17 cellular contexts compared by ENCODE assay signal in genomic region chr13:78015782-78016181, GRCh38.
"Had no signal": no experiment of that assay in that cellular context is flagged by ENCODE, and none has a peak within 500 bp of the region (broad histone marks: within the 10 kb centered on the region; RNA-seq: fewer than 3 reads in every experiment).

No MANE protein-coding gene starts in this region.

- DNase-seq: activated CD4-positive, CD25-positive, alpha-beta regulatory T cell treated with anti-CD3 and anti-CD28 coated beads, Interleukin-2, amount 50 U/mL, for 72 hours; activated naive CD4-positive, alpha-beta T cell treated with anti-CD3 and anti-CD28 coated beads for 36 hours; activated naive CD8-positive, alpha-beta T cell treated with anti-CD3 and anti-CD28 coated beads, Interleukin-2, amount 50 U/mL, for 24 hours; activated T-cell treated with anti-CD3 and anti-CD28 coated beads, Interleukin-2, amount 50 U/mL, for 1 hour; aorta; cerebellar nuclear complex; gastrocnemius medialis; heart right ventricle; left colon; nucleus accumbens; right cardiac atrium; small intestine; stimulated activated CD4-positive, alpha-beta T cell treated with anti-CD3 and anti-CD28 coated beads, Interleukin-4, amount 100 ng/mL, for 24 hours; stimulated activated naive CD4-positive, alpha-beta T cell; T-helper 1 cell; T1000; transverse colon had no signal

- ATAC-seq: activated naive CD8-positive, alpha-beta T cell treated with anti-CD3 and anti-CD28 coated beads, Interleukin-2, amount 50 U/mL, for 24 hours; gastrocnemius medialis; heart right ventricle; left colon; right cardiac atrium had no signal

- H3K4me3 ChIP-seq: gastrocnemius medialis, heart right ventricle, transverse colon had no signal
